Comparison of ENCODE assay signal across 38 cellular contexts in the genomic region with DNA sequence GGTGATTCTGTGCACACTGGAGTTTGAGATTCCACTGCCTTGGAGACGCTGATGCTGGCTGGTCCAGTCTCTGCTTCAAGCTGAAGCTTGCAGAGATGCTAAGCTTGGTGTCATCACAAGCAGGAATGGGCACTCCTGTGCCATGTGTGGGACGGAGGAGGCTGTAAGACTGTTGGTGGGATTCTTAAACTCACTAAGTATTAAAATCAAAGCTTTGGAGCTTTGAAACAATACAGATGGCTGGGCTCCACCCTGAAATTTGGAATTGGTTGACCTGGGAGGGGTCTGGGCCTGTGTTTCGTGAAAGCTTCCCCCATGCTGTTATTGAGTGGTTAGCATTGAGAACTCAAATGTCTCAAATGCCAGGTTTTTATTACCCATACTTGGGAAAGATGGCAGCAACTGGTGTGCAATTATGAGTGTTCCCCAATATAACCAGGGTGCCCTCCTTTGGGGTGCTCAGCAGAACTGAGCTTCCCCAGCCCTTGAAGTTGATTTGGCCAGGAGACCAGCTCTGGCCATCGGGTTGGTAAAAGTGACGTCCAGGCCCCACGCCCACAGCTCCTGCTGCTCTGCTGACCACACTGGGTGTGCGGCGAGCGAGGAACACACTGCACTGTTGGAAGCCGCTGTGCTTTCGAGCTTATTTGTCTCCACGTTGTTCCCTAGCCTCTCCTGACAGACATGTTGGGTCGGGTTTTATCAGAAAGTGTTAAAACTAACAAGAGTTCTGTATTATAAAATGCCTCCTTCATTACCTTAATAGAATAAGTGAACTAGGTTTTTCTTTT.
"Had no signal": no experiment of that assay in that cellular context is flagged by ENCODE, and none has a peak within 500 bp of the region (broad histone marks: within the 10 kb centered on the region; RNA-seq: fewer than 3 reads in every experiment).

No MANE protein-coding gene starts in this region.

- H3K36me3 ChIP-seq: adrenal gland, ascending aorta, breast epithelium, cardiac muscle cell had no signal

- H3K4me3 Mint-ChIP-seq: activated naive CD4-positive, alpha-beta T cell treated with anti-CD3 and anti-CD28 coated beads for 36 hours; activated naive CD4-positive, alpha-beta T cell treated with anti-CD3 and anti-CD28 coated beads, Interleukin-2, amount 10 ng/mL, durations not matched to agents 7 days and 5 days; activated naive CD4-positive, alpha-beta T cell treated with anti-CD3 and anti-CD28 coated beads, Interleukin-2, amount 50 U/mL, for 24 hours; activated naive CD8-positive, alpha-beta T cell; activated naive CD8-positive, alpha-beta T cell treated with anti-CD3 and anti-CD28 coated beads for 36 hours; activated naive CD8-positive, alpha-beta T cell treated with anti-CD3 and anti-CD28 coated beads, Interleukin-2, amount 10 ng/mL, durations not matched to agents 7 days and 5 days; activated naive CD8-positive, alpha-beta T cell treated with anti-CD3 and anti-CD28 coated beads, Interleukin-2, amount 50 U/mL, for 24 hours; activated T-cell treated with anti-CD3 and anti-CD28 coated beads, Interleukin-2, amount 50 U/mL, for 24 hours; activated T-cell treated with anti-CD3 and anti-CD28 coated beads, Interleukin-2, amount 50 U/mL, for 4 hours; activated T-cell treated with anti-CD3 and anti-CD28 coated beads, Interleukin-2, amount 50 U/mL, for 72 hours; activated T-helper 1 cell treated with anti-CD3 and anti-CD28 coated beads, Interleukin-12 subunit alpha, Interleukin-12 subunit beta, Interleukin-2, Interleukin-4 antibody, amounts not matched to agents 30 ng/mL and 10 ng/mL and 1 ng/mL, durations not matched to agents 14 hours and 24 hours and 36 hours; activated T-helper 17 cell treated with anti-CD3 and anti-CD28 coated beads, Interleukin-2, amount 50 U/mL, for 72 hours; brain; central memory CD8-positive, alpha-beta T cell had no signal

- H3K9me3 ChIP-seq: adrenal gland, ascending aorta, body of pancreas had no signal

- H3K27me3 ChIP-seq: ascending aorta, body of pancreas, cardiac muscle cell had no signal

- H3K4me3 ChIP-seq: adrenal gland, ascending aorta, body of pancreas, breast epithelium, cardiac muscle cell had no signal

- H3K9me3 Mint-ChIP-seq: activated naive CD4-positive, alpha-beta T cell treated with anti-CD3 and anti-CD28 coated beads for 36 hours; activated naive CD4-positive, alpha-beta T cell treated with anti-CD3 and anti-CD28 coated beads, Interleukin-2, amount 50 U/mL, for 24 hours; activated naive CD4-positive, alpha-beta T cell treated with anti-CD3 and anti-CD28 coated beads, Interleukin-2, amount 50 U/mL, for 72 hours; activated naive CD8-positive, alpha-beta T cell treated with anti-CD3 and anti-CD28 coated beads for 36 hours; activated naive CD8-positive, alpha-beta T cell treated with anti-CD3 and anti-CD28 coated beads, Interleukin-2, amount 50 U/mL, for 24 hours; activated T-cell treated with anti-CD3 and anti-CD28 coated beads, Interleukin-2, amount 50 U/mL, for 24 hours; activated T-cell treated with anti-CD3 and anti-CD28 coated beads, Interleukin-2, amount 50 U/mL, for 4 hours; activated T-cell treated with anti-CD3 and anti-CD28 coated beads, Interleukin-2, amount 50 U/mL, for 72 hours; activated T-helper 1 cell treated with anti-CD3 and anti-CD28 coated beads, Interleukin-12 subunit alpha, Interleukin-12 subunit beta, Interleukin-2, Interleukin-4 antibody, amounts not matched to agents 30 ng/mL and 10 ng/mL and 1 ng/mL, durations not matched to agents 14 hours and 24 hours and 36 hours had no signal

- H3K4me1 ChIP-seq: adrenal gland, ascending aorta, body of pancreas, breast epithelium had no signal

- DNase-seq: activated effector memory CD4-positive, alpha-beta T cell treated with anti-CD3 and anti-CD28 coated beads, Interleukin-2, amount 50 U/mL, for 16 hours; activated effector memory CD4-positive, alpha-beta T cell treated with Interleukin-2 at 50 U/mL for 16 hours; activated gamma-delta T cell; activated gamma-delta T cell treated with Interleukin-2 at 50 U/mL for 16 hours; activated naive CD4-positive, alpha-beta T cell; activated naive CD4-positive, alpha-beta T cell treated with anti-CD3 and anti-CD28 coated beads for 36 hours; activated naive CD4-positive, alpha-beta T cell treated with anti-CD3 and anti-CD28 coated beads, Interleukin-2, amount 10 ng/mL, durations not matched to agents 7 days and 5 days; activated naive CD4-positive, alpha-beta T cell treated with anti-CD3 and anti-CD28 coated beads, Interleukin-2, amount 50 U/mL, for 16 hours; activated naive CD4-positive, alpha-beta T cell treated with Interleukin-2 at 50 U/mL for 16 hours; activated naive CD8-positive, alpha-beta T cell treated with anti-CD3 and anti-CD28 coated beads for 36 hours; activated naive CD8-positive, alpha-beta T cell treated with anti-CD3 and anti-CD28 coated beads, Interleukin-2, amount 10 ng/mL, durations not matched to agents 7 days and 5 days; activated naive CD8-positive, alpha-beta T cell treated with anti-CD3 and anti-CD28 coated beads, Interleukin-2, amount 50 U/mL, for 24 hours; activated T-cell treated with anti-CD3 and anti-CD28 coated beads for 4 hours; activated T-cell treated with anti-CD3 and anti-CD28 coated beads, Interleukin-2, amount 50 U/mL, for 1 hour; activated T-cell treated with anti-CD3 and anti-CD28 coated beads, Interleukin-2, amount 50 U/mL, for 24 hours; activated T-cell treated with anti-CD3 and anti-CD28 coated beads, Interleukin-2, amount 50 U/mL, for 4 hours; activated T-cell treated with anti-CD3 and anti-CD28 coated beads, Interleukin-2, amount 50 U/mL, for 48 hours; activated T-cell treated with anti-CD3 and anti-CD28 coated beads, Interleukin-2, amount 50 U/mL, for 72 hours; adrenal gland; amniotic stem cell; amygdala; anterior cingulate cortex; aorta; body of pancreas; caudate nucleus; central memory CD4-positive, alpha-beta T cell; cerebellar nuclear complex had no signal

- H3K36me3 Mint-ChIP-seq: activated naive CD4-positive, alpha-beta T cell treated with anti-CD3 and anti-CD28 coated beads, Interleukin-2, amount 10 ng/mL, durations not matched to agents 7 days and 5 days; activated naive CD4-positive, alpha-beta T cell treated with anti-CD3 and anti-CD28 coated beads, Interleukin-2, amount 50 U/mL, for 24 hours; activated naive CD4-positive, alpha-beta T cell treated with anti-CD3 and anti-CD28 coated beads, Interleukin-2, amount 50 U/mL, for 72 hours; activated naive CD8-positive, alpha-beta T cell; activated naive CD8-positive, alpha-beta T cell treated with anti-CD3 and anti-CD28 coated beads for 36 hours; activated naive CD8-positive, alpha-beta T cell treated with anti-CD3 and anti-CD28 coated beads, Interleukin-2, amount 10 ng/mL, durations not matched to agents 7 days and 5 days; brain had no signal

- H3K4me1 Mint-ChIP-seq: activated naive CD4-positive, alpha-beta T cell treated with anti-CD3 and anti-CD28 coated beads, Interleukin-2, amount 10 ng/mL, durations not matched to agents 7 days and 5 days; activated naive CD4-positive, alpha-beta T cell treated with anti-CD3 and anti-CD28 coated beads, Interleukin-2, amount 50 U/mL, for 24 hours; activated naive CD8-positive, alpha-beta T cell treated with anti-CD3 and anti-CD28 coated beads for 36 hours; activated naive CD8-positive, alpha-beta T cell treated with anti-CD3 and anti-CD28 coated beads, Interleukin-2, amount 10 ng/mL, durations not matched to agents 7 days and 5 days; activated naive CD8-positive, alpha-beta T cell treated with anti-CD3 and anti-CD28 coated beads, Interleukin-2, amount 50 U/mL, for 24 hours; activated T-helper 17 cell treated with anti-CD3 and anti-CD28 coated beads, Interleukin-2, amount 50 U/mL, for 72 hours; brain; central memory CD8-positive, alpha-beta T cell had no signal

- H3K27ac Mint-ChIP-seq: activated naive CD4-positive, alpha-beta T cell treated with anti-CD3 and anti-CD28 coated beads for 36 hours; activated naive CD4-positive, alpha-beta T cell treated with anti-CD3 and anti-CD28 coated beads, Interleukin-2, amount 10 ng/mL, durations not matched to agents 7 days and 5 days; activated naive CD4-positive, alpha-beta T cell treated with anti-CD3 and anti-CD28 coated beads, Interleukin-2, amount 50 U/mL, for 24 hours; activated naive CD4-positive, alpha-beta T cell treated with anti-CD3 and anti-CD28 coated beads, Interleukin-2, amount 50 U/mL, for 72 hours; activated naive CD8-positive, alpha-beta T cell; activated naive CD8-positive, alpha-beta T cell treated with anti-CD3 and anti-CD28 coated beads for 36 hours; activated naive CD8-positive, alpha-beta T cell treated with anti-CD3 and anti-CD28 coated beads, Interleukin-2, amount 10 ng/mL, durations not matched to agents 7 days and 5 days; activated naive CD8-positive, alpha-beta T cell treated with anti-CD3 and anti-CD28 coated beads, Interleukin-2, amount 50 U/mL, for 24 hours; activated T-cell treated with anti-CD3 and anti-CD28 coated beads, Interleukin-2, amount 50 U/mL, for 24 hours; activated T-cell treated with anti-CD3 and anti-CD28 coated beads, Interleukin-2, amount 50 U/mL, for 72 hours; activated T-helper 1 cell treated with anti-CD3 and anti-CD28 coated beads, Interleukin-12 subunit alpha, Interleukin-12 subunit beta, Interleukin-2, Interleukin-4 antibody, amounts not matched to agents 30 ng/mL and 10 ng/mL and 1 ng/mL, durations not matched to agents 14 hours and 24 hours and 36 hours; activated T-helper 17 cell treated with anti-CD3 and anti-CD28 coated beads, Interleukin-2, amount 50 U/mL, for 72 hours; activated T-helper 2 cell treated with anti-CD3 and anti-CD28 coated beads, Interferon-gamma antibody, Interleukin-2, Interleukin-4, amounts not matched to agents 10 μg/mL and 5 μg/mL and 100 μg/mL, durations not matched to agents 14 hours and 24 hours and 36 hours; brain had no signal

- ATAC-seq: activated naive CD4-positive, alpha-beta T cell treated with anti-CD3 and anti-CD28 coated beads, Interleukin-2, amount 50 U/mL, for 72 hours; activated naive CD8-positive, alpha-beta T cell treated with anti-CD3 and anti-CD28 coated beads, Interleukin-2, amount 50 U/mL, for 24 hours; activated T-cell treated with anti-CD3 and anti-CD28 coated beads, Interleukin-2, amount 50 U/mL, for 72 hours; activated T-helper 17 cell treated with anti-CD3 and anti-CD28 coated beads, Interleukin-2, amount 50 U/mL, for 72 hours; body of pancreas had no signal

- H3K27me3 Mint-ChIP-seq: activated naive CD4-positive, alpha-beta T cell treated with anti-CD3 and anti-CD28 coated beads, Interleukin-2, amount 10 ng/mL, durations not matched to agents 7 days and 5 days; activated naive CD8-positive, alpha-beta T cell treated with anti-CD3 and anti-CD28 coated beads, Interleukin-2, amount 10 ng/mL, durations not matched to agents 7 days and 5 days; activated naive CD8-positive, alpha-beta T cell treated with anti-CD3 and anti-CD28 coated beads, Interleukin-2, amount 50 U/mL, for 24 hours had no signal

- H3K27ac ChIP-seq: adrenal gland, ascending aorta, body of pancreas, breast epithelium, cardiac muscle cell had no signal
